ENCODE assay signal across 2 cellular contexts in genomic region chr12:122836027-122836921, GRCh38.
TF ChIP-seq lines count a peak whose summit lies in the region.

No MANE protein-coding gene starts in this region.

TF ChIP-seq in IMR-90, 13 proteins besides CTCF, POLR2A, EP300 and RAD21:
- TF ChIP-seq USF2 (IDR thresholded peaks at IDR 0.05; ENCODE audit: low read depth, low read length) (no peak), ELK1 (IDR thresholded peaks at IDR 0.05; ENCODE audit: borderline replicate concordance, low read depth, low read length) (no peak), SMC3 (IDR thresholded peaks at IDR 0.05; ENCODE audit: low read depth, low read length) (no peak), MAZ (IDR thresholded peaks at IDR 0.05; ENCODE audit: borderline replicate concordance, low read depth, low read length) (no peak), RFX5 (IDR thresholded peaks at IDR 0.05; ENCODE audit: low read depth, low read length) (no peak), FOS (IDR thresholded peaks at IDR 0.05; ENCODE audit: low read depth, low read length) (no peak), MAFK (IDR thresholded peaks at IDR 0.05; ENCODE audit: low read depth, low read length) (no peak), NFE2L2 (IDR thresholded peaks at IDR 0.05; ENCODE audit: low read depth, low read length) (no peak), RCOR1 (IDR thresholded peaks at IDR 0.05; ENCODE audit: insufficient replicate concordance, low read length) (no peak), MXI1 (IDR thresholded peaks at IDR 0.05; ENCODE audit: borderline replicate concordance, low read depth, low read length) (no peak), CEBPB (IDR thresholded peaks at IDR 0.05; ENCODE audit: low read depth, low read length) (no peak), BHLHE40 (IDR thresholded peaks at IDR 0.05; ENCODE audit: low read depth, low read length) (no peak), CHD1 (IDR thresholded peaks at IDR 0.05; ENCODE audit: low read depth, low read length) (no peak)
TF ChIP-seq in IMR-90: peak in this region for 0.

TF ChIP-seq in HepG2, 621 proteins besides CTCF, POLR2A, EP300 and RAD21:
- TF ChIP-seq ZNF501 (CRISPR knock-in tag; IDR thresholded peaks at IDR 0.05) (0 out of 2 replicates have a peak, but pooled peaks have one; percentile 43), GLI4 (CRISPR knock-in tag; IDR thresholded peaks at IDR 0.05; ENCODE audit: borderline replicate concordance) (no peak), PATZ1 (CRISPR knock-in tag; IDR thresholded peaks at IDR 0.05) (0 out of 2 replicates have a peak, but pooled peaks have one; percentile 9), ZNF790 (CRISPR knock-in tag; IDR thresholded peaks at IDR 0.05; ENCODE audit: borderline replicate concordance) (no peak), NR2F6 (IDR thresholded peaks at IDR 0.05) (no peak; the same call in 1 of the 2 replicates), NR2F6 (CRISPR knock-in tag; IDR thresholded peaks at IDR 0.05) (peak; percentile 29; the same call in 1 of the 2 replicates), ASH2L (IDR thresholded peaks at IDR 0.05; ENCODE audit: insufficient read length, low read depth, low read length) (peak; percentile 48), GTF2F1 (IDR thresholded peaks at IDR 0.05; ENCODE audit: low read length) (no peak), CEBPB (IDR thresholded peaks at IDR 0.05; ENCODE audit: borderline replicate concordance, low read depth, low read length) (no peak), ZNF12 (CRISPR knock-in tag; IDR thresholded peaks at IDR 0.05) (peak; percentile 30; the same call in 1 of the 2 replicates), NR2F1 (CRISPR knock-in tag; IDR thresholded peaks at IDR 0.05) (peak in 1 of 2 experiments; percentile 45; a peak in 1 of 4 replicates), TBP (CRISPR knock-in tag; IDR thresholded peaks at IDR 0.05) (no peak), NR2C2 (CRISPR knock-in tag; IDR thresholded peaks at IDR 0.05; ENCODE audit: borderline replicate concordance) (0 out of 2 replicates have a peak, but pooled peaks have one; percentile 6), ZC3H13 (CRISPR knock-in tag; IDR thresholded peaks at IDR 0.05) (no peak), CSRNP2 (CRISPR knock-in tag; conservative IDR thresholded peaks at IDR 0.05; ENCODE audit: low read depth) (no peak), ARID4A (CRISPR knock-in tag; IDR thresholded peaks at IDR 0.05; ENCODE audit: borderline replicate concordance) (0 out of 2 replicates have a peak, but pooled peaks have one; percentile 56), CREM (IDR thresholded peaks at IDR 0.05) (peak; percentile 18; the same call in 1 of the 2 replicates), CREM (CRISPR knock-in tag; IDR thresholded peaks at IDR 0.05) (no peak), ZNF780A (CRISPR knock-in tag; IDR thresholded peaks at IDR 0.05) (no peak), ZFP91 (CRISPR knock-in tag; IDR thresholded peaks at IDR 0.05; ENCODE audit: borderline replicate concordance) (0 out of 2 replicates have a peak, but pooled peaks have one; percentile 28), ZNF674 (CRISPR knock-in tag; IDR thresholded peaks at IDR 0.05; ENCODE audit: low read depth) (no peak), ZNF800 (CRISPR knock-in tag; IDR thresholded peaks at IDR 0.05) (0 out of 2 replicates have a peak, but pooled peaks have one; percentile 23), NBN (conservative IDR thresholded peaks at IDR 0.05) (no peak), NFIB (CRISPR knock-in tag; IDR thresholded peaks at IDR 0.05; ENCODE audit: borderline replicate concordance) (no peak), SAP130 (CRISPR knock-in tag; IDR thresholded peaks at IDR 0.05; ENCODE audit: low read depth) (peak; percentile 45; the same call in 1 of the 2 replicates)
